ENCODE assay signal across 2 cellular contexts in the genomic region with DNA sequence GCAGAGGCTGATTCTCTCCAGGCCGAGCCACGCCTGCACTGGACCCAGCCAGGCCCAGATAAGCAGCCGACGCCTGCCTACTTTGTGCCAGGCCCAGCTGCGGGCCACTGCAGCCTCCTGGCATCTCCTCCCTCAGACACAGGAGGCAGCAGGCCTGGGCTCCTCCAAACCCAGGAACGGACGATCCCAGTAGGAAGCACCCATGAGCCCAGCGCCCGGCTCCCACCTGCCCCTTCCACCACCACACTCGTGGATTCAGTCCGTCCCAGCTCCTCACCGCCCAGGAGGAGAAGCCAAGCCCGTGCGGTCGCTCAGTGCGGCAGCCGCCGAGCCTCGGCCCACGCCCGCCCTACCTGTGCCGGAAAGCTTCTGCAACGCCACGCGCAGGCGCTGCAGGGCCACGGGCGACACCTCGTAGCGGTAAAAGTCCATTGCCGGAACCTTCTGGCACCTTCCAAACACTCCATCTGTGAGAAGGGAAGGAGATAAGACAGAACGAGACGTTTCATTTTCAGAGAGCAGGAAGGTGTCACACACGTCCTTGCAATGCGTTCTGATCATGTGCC.
TF ChIP-seq lines count a peak whose summit lies in the region.

No MANE protein-coding gene starts in this region.

TF ChIP-seq in IMR-90, 13 proteins besides CTCF, POLR2A, EP300 and RAD21:
- TF ChIP-seq MAFK (IDR thresholded peaks at IDR 0.05; ENCODE audit: low read depth, low read length) (no peak), RFX5 (IDR thresholded peaks at IDR 0.05; ENCODE audit: low read depth, low read length) (no peak), FOS (IDR thresholded peaks at IDR 0.05; ENCODE audit: low read depth, low read length) (no peak), RCOR1 (IDR thresholded peaks at IDR 0.05; ENCODE audit: insufficient replicate concordance, low read length) (no peak)
- TF ChIP-seq, protein P1, sequence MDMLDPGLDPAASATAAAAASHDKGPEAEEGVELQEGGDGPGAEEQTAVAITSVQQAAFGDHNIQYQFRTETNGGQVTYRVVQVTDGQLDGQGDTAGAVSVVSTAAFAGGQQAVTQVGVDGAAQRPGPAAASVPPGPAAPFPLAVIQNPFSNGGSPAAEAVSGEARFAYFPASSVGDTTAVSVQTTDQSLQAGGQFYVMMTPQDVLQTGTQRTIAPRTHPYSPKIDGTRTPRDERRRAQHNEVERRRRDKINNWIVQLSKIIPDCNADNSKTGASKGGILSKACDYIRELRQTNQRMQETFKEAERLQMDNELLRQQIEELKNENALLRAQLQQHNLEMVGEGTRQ (IDR thresholded peaks at IDR 0.05; ENCODE audit: low read depth, low read length), result no peak

TF ChIP-seq in H1, 55 proteins besides CTCF, POLR2A, EP300 and RAD21:
- no peak for TF ChIP-seq NRF1 (IDR thresholded peaks at IDR 0.05; ENCODE audit: low read depth, low read length)
- TF ChIP-seq SP1 (IDR thresholded peaks at IDR 0.05; ENCODE audit: low read depth, low read length), result no peak
- no peak for TF ChIP-seq TAF1 (IDR thresholded peaks at IDR 0.05; ENCODE audit: low read depth, low read length)
- no peak for TF ChIP-seq TAF7 (optimal IDR thresholded peaks at IDR 0.05; ENCODE audit: borderline replicate concordance, low read depth, low read length)
- no peak for TF ChIP-seq CHD2 (IDR thresholded peaks at IDR 0.05; ENCODE audit: low read length)
- no peak for TF ChIP-seq TCF12 (IDR thresholded peaks at IDR 0.05; ENCODE audit: low read depth, low read length)
- TF ChIP-seq, protein P2, sequence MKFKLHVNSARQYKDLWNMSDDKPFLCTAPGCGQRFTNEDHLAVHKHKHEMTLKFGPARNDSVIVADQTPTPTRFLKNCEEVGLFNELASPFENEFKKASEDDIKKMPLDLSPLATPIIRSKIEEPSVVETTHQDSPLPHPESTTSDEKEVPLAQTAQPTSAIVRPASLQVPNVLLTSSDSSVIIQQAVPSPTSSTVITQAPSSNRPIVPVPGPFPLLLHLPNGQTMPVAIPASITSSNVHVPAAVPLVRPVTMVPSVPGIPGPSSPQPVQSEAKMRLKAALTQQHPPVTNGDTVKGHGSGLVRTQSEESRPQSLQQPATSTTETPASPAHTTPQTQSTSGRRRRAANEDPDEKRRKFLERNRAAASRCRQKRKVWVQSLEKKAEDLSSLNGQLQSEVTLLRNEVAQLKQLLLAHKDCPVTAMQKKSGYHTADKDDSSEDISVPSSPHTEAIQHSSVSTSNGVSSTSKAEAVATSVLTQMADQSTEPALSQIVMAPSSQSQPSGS (IDR thresholded peaks at IDR 0.05; ENCODE audit: low read length), result no peak
- TF ChIP-seq RBBP5 (IDR thresholded peaks at IDR 0.05; ENCODE audit: borderline replicate concordance, low read depth, low read length), result no peak
- no peak for TF ChIP-seq JUN (IDR thresholded peaks at IDR 0.05; ENCODE audit: low read depth, low read length)
- no peak for TF ChIP-seq SIRT6 (IDR thresholded peaks at IDR 0.05; ENCODE audit: low read length)
- TF ChIP-seq SRF (IDR thresholded peaks at IDR 0.05; ENCODE audit: low read depth, low read length), result no peak
- TF ChIP-seq ZNF274 (IDR thresholded peaks at IDR 0.05; ENCODE audit: borderline replicate concordance, extremely low read depth, low read length), result no peak
- TF ChIP-seq FOSL1 (IDR thresholded peaks at IDR 0.05; ENCODE audit: insufficient read depth, low read depth, low read length), result no peak
- no peak for TF ChIP-seq CHD1 (IDR thresholded peaks at IDR 0.05; ENCODE audit: low read depth, low read length)
- no peak for TF ChIP-seq CREB1 (IDR thresholded peaks at IDR 0.05)
- no peak for TF ChIP-seq CEBPB (IDR thresholded peaks at IDR 0.05; ENCODE audit: low read depth, low read length)
- TF ChIP-seq KDM1A (IDR thresholded peaks at IDR 0.05; ENCODE audit: borderline replicate concordance, low read length), result no peak
- TF ChIP-seq CHD7 (IDR thresholded peaks at IDR 0.05; ENCODE audit: insufficient replicate concordance, low read length), result no peak
